ENCODE assay signal across 29 cellular contexts in the genomic region with DNA sequence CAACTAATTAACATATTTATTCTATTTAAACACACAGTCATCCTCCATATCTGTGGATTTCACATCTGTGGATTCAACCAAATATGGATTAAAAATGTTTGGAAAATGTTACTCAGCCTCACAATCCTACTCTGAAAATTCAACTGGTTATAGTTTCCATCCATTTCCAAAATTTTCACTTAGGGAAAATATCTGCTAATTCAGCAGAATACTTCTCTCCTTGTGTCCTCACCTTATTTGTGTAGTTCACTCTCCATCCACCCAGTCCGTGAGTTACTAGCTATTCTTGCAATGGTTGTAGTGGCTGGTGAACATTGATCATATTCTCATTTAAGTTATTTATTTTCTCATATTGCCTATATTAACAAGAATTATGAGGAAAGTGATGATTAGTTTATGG.
"Had no signal": no experiment of that assay in that cellular context is flagged by ENCODE, and none has a peak within 500 bp of the region (broad histone marks: within the 10 kb centered on the region; RNA-seq: fewer than 3 reads in every experiment).

No MANE protein-coding gene starts in this region.

- H3K27me3 ChIP-seq: colonic mucosa, gastrocnemius medialis had no signal

- H3K27ac ChIP-seq: colonic mucosa, coronary artery, dorsolateral prefrontal cortex, epithelial cell of prostate, esophagus muscularis mucosa, esophagus squamous epithelium, foreskin keratinocyte, gastrocnemius medialis, gastroesophageal sphincter, heart left ventricle, heart right ventricle had no signal

- H3K9me3 Mint-ChIP-seq: dendritic cell treated with granulocyte-macrophage colony-stimulating factor and Interleukin-4, amounts not matched to agents 40 ng/mL and 50 ng/mL, for 4 days; effector memory CD8-positive, alpha-beta T cell had no signal

- H3K4me3 ChIP-seq: colonic mucosa, coronary artery, dorsolateral prefrontal cortex, esophagus muscularis mucosa, esophagus squamous epithelium, gastrocnemius medialis, gastroesophageal sphincter, heart left ventricle, heart right ventricle had no signal

- H3K27ac Mint-ChIP-seq: dendritic cell treated with granulocyte-macrophage colony-stimulating factor and Interleukin-4, amounts not matched to agents 40 ng/mL and 50 ng/mL, for 4 days; effector memory CD8-positive, alpha-beta T cell; endodermal cell had no signal

- H3K4me3 Mint-ChIP-seq: dendritic cell treated with granulocyte-macrophage colony-stimulating factor and Interleukin-4, amounts not matched to agents 40 ng/mL and 50 ng/mL, for 4 days; effector memory CD8-positive, alpha-beta T cell; endodermal cell had no signal

- H3K4me1 Mint-ChIP-seq: endodermal cell had no signal

- H3K36me3 ChIP-seq: colonic mucosa, esophagus muscularis mucosa, esophagus squamous epithelium, gastrocnemius medialis, gastroesophageal sphincter, heart left ventricle, heart right ventricle had no signal

- H3K4me1 ChIP-seq: colonic mucosa, esophagus muscularis mucosa, esophagus squamous epithelium, gastrocnemius medialis, gastroesophageal sphincter, heart left ventricle, heart right ventricle had no signal

- FAIRE-seq: colon, endometrium, endothelial cell of umbilical vein, frontal cortex had no signal

- H3K9me3 ChIP-seq: colonic mucosa, esophagus muscularis mucosa, esophagus squamous epithelium, gastrocnemius medialis, gastroesophageal sphincter, heart left ventricle had no signal

- DNase-seq: colonic mucosa; cortex of kidney; dermis blood vessel endothelial cell; dorsolateral prefrontal cortex; effector CD4-positive, alpha-beta T cell; effector CD8-positive, alpha-beta T cell; effector memory CD4-positive, alpha-beta T cell; effector memory CD8-positive, alpha-beta T cell; endodermal cell; erythroblast; esophagus squamous epithelium; foreskin fibroblast; foreskin keratinocyte; foreskin melanocyte; gastrocnemius medialis; glutamatergic neuron; head of caudate nucleus; heart left ventricle; heart right ventricle had no signal

- ATAC-seq: effector memory CD8-positive, alpha-beta T cell; esophagus mucosa; foreskin keratinocyte; gastrocnemius medialis; gastroesophageal sphincter; heart left ventricle; heart right ventricle had no signal
